In the genomic region with DNA sequence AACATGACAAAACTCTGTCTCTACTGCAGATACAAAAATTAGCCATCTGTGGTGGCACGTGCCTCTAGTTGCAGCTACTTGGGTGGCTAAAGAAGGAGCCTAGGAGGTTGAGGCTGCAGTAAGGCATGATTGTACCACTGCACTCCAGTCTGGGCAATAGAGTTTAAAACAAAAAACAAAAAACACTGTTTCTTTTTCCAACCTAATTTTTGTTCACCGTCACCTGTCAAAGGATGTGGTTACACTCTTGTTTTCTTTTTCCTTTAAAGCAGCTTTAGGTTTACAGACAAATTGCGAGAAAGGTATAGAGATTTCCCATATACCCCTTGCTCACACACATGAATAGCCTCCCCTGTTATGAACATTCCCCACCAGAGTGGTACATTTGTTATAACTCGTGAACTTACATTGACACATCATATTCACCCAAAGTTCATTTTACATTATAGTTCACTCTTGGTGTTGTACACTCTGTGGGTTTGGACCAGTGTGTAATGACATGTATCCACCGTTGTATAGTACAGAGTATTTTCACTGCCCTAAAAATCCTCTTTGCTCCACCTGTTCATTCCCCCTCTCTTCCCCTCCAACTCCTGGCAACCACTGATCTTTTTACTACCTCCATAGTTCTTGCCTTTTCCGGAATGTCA, we compare ENCODE assay signal across 20 cellular contexts. TPM values are rescaled to one million over a fixed set of nuclear protein-coding genes. Genes with fewer than 3 reads are reported as not detected.
DNase-seq lines count a peak whose midpoint lies in the region; ATAC-seq and TF ChIP-seq lines count a peak whose summit lies in the region.
"Had no signal": no experiment of that assay in that cellular context is flagged by ENCODE, and none has a peak within 500 bp of the region (broad histone marks: within the 10 kb centered on the region; RNA-seq: fewer than 3 reads in every experiment).

No MANE protein-coding gene starts in this region.

- POLR2A ChIA-PET in activated CD8-positive, alpha-beta T cell treated with anti-CD3 and anti-CD28 coated beads for 36 hours (lab: Charles Lee) = interaction anchor here (0.6 to 0.7 kb wide), 2 partner anchors 16 to 409 kb away, joined by 3 read pairs; no protein-coding TSS in a partner anchor

- H3K36me3 ChIP-seq in left ventricle myocardium inferior = no peaks in the 10 kb centered on the region
- H3K36me3 ChIP-seq: BE2C, gastrocnemius medialis, neural progenitor cell, thoracic aorta had no signal

- H3K27me3 ChIP-seq in left ventricle myocardium inferior (ENCODE audit: low read depth) = no peaks in the 10 kb centered on the region
- H3K27me3 ChIP-seq: BE2C, gastrocnemius medialis, neural progenitor cell had no signal

- H3K27me3 Mint-ChIP-seq in activated CD8-positive, alpha-beta T cell treated with anti-CD3 and anti-CD28 coated beads for 36 hours = no peaks in the 10 kb centered on the region
- peaks cover 0 to 2% (median 0%) of the 10 kb centered on the region in 3 donors for H3K27me3 Mint-ChIP-seq in immature natural killer cell (ENCODE audit: low read depth in 3 of 3)

- CTCF ChIA-PET in activated CD8-positive, alpha-beta T cell treated with anti-CD3 and anti-CD28 coated beads for 36 hours (lab: Charles Lee) = interaction anchor here (0.7 kb wide), 1 partner anchor 135 kb away, joined by 3 read pairs; no protein-coding TSS in a partner anchor

- peaks cover 68% of the 10 kb centered on the region for H3K4me1 Mint-ChIP-seq in activated CD8-positive, alpha-beta T cell treated with anti-CD3 and anti-CD28 coated beads for 36 hours (ENCODE audit: low read depth)
- H3K4me1 Mint-ChIP-seq in immature natural killer cell = peaks cover 56 to 88% of the 10 kb centered on the region in 2 donors
- H3K4me1 Mint-ChIP-seq: neural progenitor cell had no signal

- ATAC-seq in GM18498 (IDR thresholded peaks at IDR 0.05; ENCODE audit: unreplicated experiment) = peak; percentile 58
- peak; percentile 67 for ATAC-seq in activated CD8-positive, alpha-beta T cell treated with anti-CD3 and anti-CD28 coated beads for 36 hours
- ATAC-seq: gastrocnemius medialis had no signal

- no peaks in the 10 kb centered on the region for H3K9me3 Mint-ChIP-seq in activated CD8-positive, alpha-beta T cell treated with anti-CD3 and anti-CD28 coated beads for 36 hours
- H3K9me3 Mint-ChIP-seq in immature natural killer cell = no peaks in the 10 kb centered on the region

- H3K4me3 Mint-ChIP-seq in activated CD8-positive, alpha-beta T cell treated with anti-CD3 and anti-CD28 coated beads for 36 hours = no peak overlapping the region
- H3K4me3 Mint-ChIP-seq in immature natural killer cell = peak overlapping the region in 4 of 5 donors; percentile 20 to 53 (median 32)
- H3K4me3 Mint-ChIP-seq: neural progenitor cell had no signal

- no peaks in the 10 kb centered on the region for H3K36me3 Mint-ChIP-seq in activated CD8-positive, alpha-beta T cell treated with anti-CD3 and anti-CD28 coated beads for 36 hours (ENCODE audit: low read depth)
- no peaks in the 10 kb centered on the region for H3K36me3 Mint-ChIP-seq in immature natural killer cell

- peak; percentile 22 for DNase-seq in DMS 273 (lab: John Stamatoyannopoulos, UW; ENCODE audit: unreplicated experiment)
- no peak for DNase-seq in DMS 273 treated with DMSO at 0.1 percent for 48 hours (lab: John Stamatoyannopoulos, UW)
- DNase-seq in activated CD8-positive, alpha-beta T cell treated with anti-CD3 and anti-CD28 coated beads for 36 hours = peak; percentile 17
- no peak for DNase-seq in immature natural killer cell
- DNase-seq in hippocampal formation (lab: John Stamatoyannopoulos, UW) = no peak
- DNase-seq in left ventricle myocardium inferior = no peak
- DNase-seq in NCI-H524 (lab: John Stamatoyannopoulos, UW) = no peak
- DNase-seq: BE2C; erythroblast; gastrocnemius medialis; NCI-H146; NCI-H2227 treated with DMSO at 0.1 percent for 48 hours; stimulated activated CD4-positive, alpha-beta T cell treated with anti-CD3 and anti-CD28 coated beads, Interleukin-4, amount 100 ng/mL, for 4 hours; SW 1271 had no signal

- no peak overlapping the region for H3K27ac ChIP-seq in left ventricle myocardium inferior (replicated peaks)
- H3K27ac ChIP-seq: 22Rv1, gastrocnemius medialis, neural progenitor cell, thoracic aorta, VCaP had no signal

- H3K9me3 ChIP-seq in left ventricle myocardium inferior (replicated peaks) = no peaks in the 10 kb centered on the region
- H3K9me3 ChIP-seq: BE2C, gastrocnemius medialis, thoracic aorta had no signal

- H3K4me1 ChIP-seq in left ventricle myocardium inferior = peaks cover 52% of the 10 kb centered on the region
- H3K4me1 ChIP-seq: BE2C had no signal

- no peak overlapping the region for H3K4me3 ChIP-seq in left ventricle myocardium inferior
- H3K4me3 ChIP-seq: gastrocnemius medialis, neural progenitor cell, smooth muscle cell, thoracic aorta had no signal

- TF ChIP-seq CTCF in activated CD8-positive, alpha-beta T cell treated with anti-CD3 and anti-CD28 coated beads for 36 hours (IDR thresholded peaks at IDR 0.05) = no peak
- no peak for TF ChIP-seq CTCF in left ventricle myocardium inferior (IDR thresholded peaks at IDR 0.05; ENCODE audit: borderline replicate concordance)

- peak overlapping the region; percentile 44 for H3K27ac Mint-ChIP-seq in activated CD8-positive, alpha-beta T cell treated with anti-CD3 and anti-CD28 coated beads for 36 hours
- H3K27ac Mint-ChIP-seq in immature natural killer cell = peak overlapping the region; percentile 0 to 71 (median 24)
- H3K27ac Mint-ChIP-seq: neural progenitor cell had no signal

- intact Hi-C loops in activated CD8-positive, alpha-beta T cell treated with anti-CD3 and anti-CD28 coated beads for 36 hours (cut with micrococcal nuclease) = no loop called here
- intact Hi-C loops in left ventricle myocardium inferior (cut with micrococcal nuclease) = no loop called here

RNA-seq across cellular contexts. Expression of gene SMG7, which starts 26.2 kb away (rescaled TPM):
- total RNA-seq in activated CD8-positive, alpha-beta T cell treated with anti-CD3 and anti-CD28 coated beads for 36 hours = 10 to 100 TPM; 59.2 to 59.5 TPM
- 10 to 100 TPM in 2 of 3 donors, 1 to 10 TPM in 1; 6.4 to 38.5 (median 11.2) TPM for polyA plus RNA-seq in immature natural killer cell
- total RNA-seq in left ventricle myocardium inferior = 41.6 TPM

Comparison
In these comparisons a context has a peak if more than half of its experiments do, and no peak if none do; other contexts are left out.
1. DNase-seq: peak in DMS 273 (single experiment) and activated CD8-positive, alpha-beta T cell treated with anti-CD3 and anti-CD28 coated beads for 36 hours (single experiment); none in DMS 273 treated with DMSO at 0.1 percent for 48 hours (single experiment), immature natural killer cell (0 of 3), hippocampal formation (0 of 2), left ventricle myocardium inferior (single experiment) and NCI-H524 (0 of 2).